In genomic region chr2:101725515-101726192, GRCh38 we compare ENCODE assay signal across 16 cellular contexts. TPM values are rescaled to one million over a fixed set of nuclear protein-coding genes. Genes with fewer than 3 reads are reported as not detected.
A peak's percentile ranks its signal among the peaks of the same experiment; 100 is the strongest.
DNase-seq lines count a peak whose midpoint lies in the region; ATAC-seq, FAIRE-seq and TF ChIP-seq lines count a peak whose summit lies in the region.
"Had no signal": no experiment of that assay in that cellular context is flagged by ENCODE, and none has a peak within 500 bp of the region (broad histone marks: within the 10 kb centered on the region; RNA-seq: fewer than 3 reads in every experiment).

No MANE protein-coding gene starts in this region.

- CTCF ChIA-PET in HCT116 (lab: Charles Lee) = interaction anchor here (0.6 kb wide), 1 partner anchor 29 kb away, joined by 4 read pairs; the partner anchor contains the start of gene MAP4K4

- H4K20me1 ChIP-seq in HCT116 (ENCODE audit: insufficient read depth) = no peaks in the 10 kb centered on the region; the same call in 1 of the 2 replicates

- ATAC-seq in HCT116 = no peak
- ATAC-seq in left lobe of liver = peak; percentile 44
- ATAC-seq in GM19395 (IDR thresholded peaks at IDR 0.05; ENCODE audit: unreplicated experiment) = no peak
- ATAC-seq in GM19351 (IDR thresholded peaks at IDR 0.05; ENCODE audit: unreplicated experiment) = no peak

- no peaks in the 10 kb centered on the region for H3K27me3 ChIP-seq in HCT116 (ENCODE audit: insufficient read depth, low read length)

- H3K9ac ChIP-seq in HCT116 (ENCODE audit: low read length) = no peak overlapping the region

- FAIRE-seq in urothelium cell line (lab: Jason Lieb, UNC) = no peak

- H3K4me3 ChIP-seq in HCT116 (replicated peaks in 1 of 2; ENCODE audit: low read depth in 1 of 2, low read length in 2 of 2) (no peak overlapping the region), astrocyte of the cerebellum (ENCODE audit: low read depth, low read length) (no peak overlapping the region)
- H3K4me3 ChIP-seq: thoracic aorta had no signal

- H3K4me2 ChIP-seq in HCT116 (ENCODE audit: low read length) = no peak overlapping the region

- no peaks in the 10 kb centered on the region for H3K36me3 ChIP-seq in HCT116 (ENCODE audit: control insufficient read depth in 1 of 2, insufficient read depth in 2 of 2, low read length in 2 of 2)
- H3K36me3 ChIP-seq: thoracic aorta had no signal

- no peaks in the 10 kb centered on the region for H3K9me3 ChIP-seq in HCT116 (ENCODE audit: control insufficient read depth in 1 of 2, insufficient read depth in 1 of 2, low read depth in 1 of 2, low read length in 2 of 2)
- H3K9me3 ChIP-seq: thoracic aorta had no signal

- RAD21 ChIA-PET in HCT116 (lab: Charles Lee; ENCODE audit: low non-redundant PET in 1 of 2, low total read pairs in 2 of 2, uncharacterized antibody in 2 of 2, unreplicated experiment in 2 of 2) = no interaction called here

- peaks cover 97% of the 10 kb centered on the region for H3K79me2 ChIP-seq in HCT116 (ENCODE audit: insufficient read depth, low read length)

- POLR2A ChIA-PET in HCT116 (lab: Charles Lee) = no interaction called here

- H3K27ac ChIP-seq in C4-2B (no peak overlapping the region), HCT116 (ENCODE audit: low read depth, low read length) (no peak overlapping the region)
- H3K27ac ChIP-seq: thoracic aorta, WERI-Rb-1 had no signal

- no peak overlapping the region for H2AFZ ChIP-seq in HCT116 (ENCODE audit: low read depth, low read length, poor library complexity, severe bottlenecking)

- DNase-seq in HCT116 (ENCODE audit: low read depth, low spot score) (no peak), astrocyte of the cerebellum (ENCODE audit: low read depth) (no peak), left lobe of liver (ENCODE audit: low spot score) (no peak), NCI-H1105 (lab: John Stamatoyannopoulos, UW) (no peak), urothelium cell line (ENCODE audit: low spot score) (no peak)
- DNase-seq: activated naive CD4-positive, alpha-beta T cell; DMS 273 treated with DMSO at 0.1 percent for 48 hours; effector CD8-positive, alpha-beta T cell; GOT3; NCI-H1092 treated with DMSO at 0.1 percent for 48 hours; occipital lobe; WERI-Rb-1 had no signal

- peak; percentile 20; the same call in 1 of the 2 replicates for TF ChIP-seq RAD21 in HCT116 (IDR thresholded peaks at IDR 0.05; ENCODE audit: low read depth)

- no peaks in the 10 kb centered on the region for H3K9me2 ChIP-seq in HCT116 (ENCODE audit: insufficient read depth)

- BruUV-seq in HCT116 (replicated peaks; lab: Mats Ljungman, UMichigan) = no TSS peak

- intact Hi-C loops in HCT116 (cut with micrococcal nuclease) = no loop called here

- peaks cover 2 to 13% of the 10 kb centered on the region in 2 experiments; a peak in 3 of 4 replicates for H3K4me1 ChIP-seq in HCT116 (ENCODE audit: control insufficient read depth in 1 of 2, insufficient read depth in 2 of 2, low read length in 2 of 2)

- in situ Hi-C loops in astrocyte of the cerebellum (cut with HindIII; ENCODE audit: low sequenced_read_pairs) = no loop called here

- TF ChIP-seq POLR2A in HCT116 (IDR thresholded peaks at IDR 0.05; ENCODE audit: borderline replicate concordance, extremely low read depth, insufficient read depth, insufficient read length) = no peak

- TF ChIP-seq CTCF in C4-2B (conservative IDR thresholded peaks at IDR 0.05) (0 out of 2 replicates have a peak, but pooled peaks have one; percentile 5), HCT116 (IDR thresholded peaks at IDR 0.05 in 2 of 3, conservative IDR thresholded peaks at IDR 0.05 in 1 of 3; ENCODE audit: borderline replicate concordance in 1 of 3, insufficient read depth in 1 of 3, low read depth in 2 of 3, low read length in 2 of 3) (peak in 2 of 3 experiments; percentile 24 to 26; a peak in 2 of 6 replicates), astrocyte of the cerebellum (IDR thresholded peaks at IDR 0.05; ENCODE audit: low read depth, low read length, missing control alignments) (peak; percentile 25)

TF ChIP-seq in HCT116, 20 proteins besides CTCF, POLR2A, EP300 and RAD21:
- TF ChIP-seq ZFX (IDR thresholded peaks at IDR 0.05) = no peak
- no peak for TF ChIP-seq POLR2AphosphoS5 (IDR thresholded peaks at IDR 0.05; ENCODE audit: low read depth, low read length)
- TF ChIP-seq EZH2 (IDR thresholded peaks at IDR 0.05) = no peak
- no peak for TF ChIP-seq EGR1 (IDR thresholded peaks at IDR 0.05; ENCODE audit: low read depth)
- TF ChIP-seq CBX3 (IDR thresholded peaks at IDR 0.05; ENCODE audit: low read depth) = no peak
- no peak for TF ChIP-seq EZH2phosphoT487 (IDR thresholded peaks at IDR 0.05; ENCODE audit: borderline replicate concordance)
- TF ChIP-seq ATF3 (IDR thresholded peaks at IDR 0.05) = no peak
- no peak for TF ChIP-seq SIN3A (IDR thresholded peaks at IDR 0.05; ENCODE audit: low read depth)
- no peak for TF ChIP-seq ZNF274 (IDR thresholded peaks at IDR 0.05; ENCODE audit: low read depth, low read length)

RNA-seq across cellular contexts. Expression of gene MAP4K4, which starts 28.1 kb away (rescaled TPM):
- total RNA-seq in HCT116 (2021; ENCODE audit: unreplicated experiment) (62.3 TPM), left lobe of liver (30.2 TPM)
- 36.3 and 44.3 TPM in 2 replicates for polyA plus RNA-seq in HCT116 (2012)
